In the genomic region with DNA sequence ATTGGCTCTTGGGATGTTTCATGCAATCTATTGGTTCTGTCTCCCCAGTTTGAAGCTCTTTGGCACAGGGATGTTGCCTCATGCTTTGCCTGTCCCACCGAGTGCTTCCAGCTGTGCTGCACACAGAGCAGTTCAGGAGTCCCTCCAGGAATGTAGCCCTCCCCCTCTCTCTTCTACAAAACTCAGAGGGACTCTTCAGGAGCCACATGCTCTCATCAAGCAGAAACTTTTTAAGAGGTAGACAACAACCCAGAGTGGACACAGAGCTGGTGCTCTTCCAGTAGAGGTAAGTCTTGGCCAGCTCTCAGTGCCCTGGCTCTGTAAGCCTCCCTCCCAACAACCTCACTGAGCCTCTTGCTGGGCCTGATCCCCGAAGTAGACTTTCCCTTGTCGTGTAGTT, we compare ENCODE assay signal across 1 cellular context.
TF ChIP-seq lines count a peak whose summit lies in the region.

No MANE protein-coding gene starts in this region.

TF ChIP-seq in HepG2, 621 proteins besides CTCF, POLR2A, EP300 and RAD21:
- TF ChIP-seq, protein P1, sequence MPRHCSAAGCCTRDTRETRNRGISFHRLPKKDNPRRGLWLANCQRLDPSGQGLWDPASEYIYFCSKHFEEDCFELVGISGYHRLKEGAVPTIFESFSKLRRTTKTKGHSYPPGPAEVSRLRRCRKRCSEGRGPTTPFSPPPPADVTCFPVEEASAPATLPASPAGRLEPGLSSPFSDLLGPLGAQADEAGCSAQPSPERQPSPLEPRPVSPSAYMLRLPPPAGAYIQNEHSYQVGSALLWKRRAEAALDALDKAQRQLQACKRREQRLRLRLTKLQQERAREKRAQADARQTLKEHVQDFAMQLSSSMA (CRISPR knock-in tag; IDR thresholded peaks at IDR 0.05) = no peak
- TF ChIP-seq, protein P2, sequence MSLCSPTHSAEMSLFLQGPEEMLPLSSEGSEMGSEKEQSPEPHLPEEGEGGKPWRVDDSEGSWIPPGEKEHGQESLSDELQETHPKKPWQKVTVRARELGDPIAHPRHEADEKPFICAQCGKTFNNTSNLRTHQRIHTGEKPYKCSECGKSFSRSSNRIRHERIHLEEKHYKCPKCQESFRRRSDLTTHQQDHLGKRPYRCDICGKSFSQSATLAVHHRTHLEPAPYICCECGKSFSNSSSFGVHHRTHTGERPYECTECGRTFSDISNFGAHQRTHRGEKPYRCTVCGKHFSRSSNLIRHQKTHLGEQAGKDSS (CRISPR knock-in tag; IDR thresholded peaks at IDR 0.05; ENCODE audit: borderline replicate concordance, low read depth) = no peak
- no peak for TF ChIP-seq ZNF143 (CRISPR knock-in tag; IDR thresholded peaks at IDR 0.05)
- TF ChIP-seq, protein P3, sequence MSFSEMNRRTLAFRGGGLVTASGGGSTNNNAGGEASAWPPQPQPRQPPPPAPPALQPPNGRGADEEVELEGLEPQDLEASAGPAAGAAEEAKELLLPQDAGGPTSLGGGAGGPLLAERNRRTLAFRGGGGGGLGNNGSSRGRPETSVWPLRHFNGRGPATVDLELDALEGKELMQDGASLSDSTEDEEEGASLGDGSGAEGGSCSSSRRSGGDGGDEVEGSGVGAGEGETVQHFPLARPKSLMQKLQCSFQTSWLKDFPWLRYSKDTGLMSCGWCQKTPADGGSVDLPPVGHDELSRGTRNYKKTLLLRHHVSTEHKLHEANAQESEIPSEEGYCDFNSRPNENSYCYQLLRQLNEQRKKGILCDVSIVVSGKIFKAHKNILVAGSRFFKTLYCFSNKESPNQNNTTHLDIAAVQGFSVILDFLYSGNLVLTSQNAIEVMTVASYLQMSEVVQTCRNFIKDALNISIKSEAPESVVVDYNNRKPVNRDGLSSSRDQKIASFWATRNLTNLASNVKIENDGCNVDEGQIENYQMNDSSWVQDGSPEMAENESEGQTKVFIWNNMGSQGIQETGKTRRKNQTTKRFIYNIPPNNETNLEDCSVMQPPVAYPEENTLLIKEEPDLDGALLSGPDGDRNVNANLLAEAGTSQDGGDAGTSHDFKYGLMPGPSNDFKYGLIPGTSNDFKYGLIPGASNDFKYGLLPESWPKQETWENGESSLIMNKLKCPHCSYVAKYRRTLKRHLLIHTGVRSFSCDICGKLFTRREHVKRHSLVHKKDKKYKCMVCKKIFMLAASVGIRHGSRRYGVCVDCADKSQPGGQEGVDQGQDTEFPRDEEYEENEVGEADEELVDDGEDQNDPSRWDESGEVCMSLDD (CRISPR knock-in tag; IDR thresholded peaks at IDR 0.05; ENCODE audit: borderline replicate concordance) = no peak
- TF ChIP-seq NR1H2 (CRISPR knock-in tag; IDR thresholded peaks at IDR 0.05; ENCODE audit: borderline replicate concordance, low read depth) = no peak
- no peak for TF ChIP-seq ISX (CRISPR knock-in tag; conservative IDR thresholded peaks at IDR 0.05)
TF ChIP-seq in HepG2: peak in this region for 0.
